15 cellular contexts compared by ENCODE assay signal in genomic region chr5:38681966-38682365, GRCh38.
DNase-seq lines count a peak whose midpoint lies in the region; ATAC-seq and TF ChIP-seq lines count a peak whose summit lies in the region.
"Had no signal": no experiment of that assay in that cellular context is flagged by ENCODE, and none has a peak within 500 bp of the region (broad histone marks: within the 10 kb centered on the region; RNA-seq: fewer than 3 reads in every experiment).

No MANE protein-coding gene starts in this region.

- H3K4me3 Mint-ChIP-seq in nephron: no peak overlapping the region
- H3K4me3 Mint-ChIP-seq: B cell; CD4-positive, alpha-beta T cell; H9 had no signal

- no peaks in the 10 kb centered on the region for H3K9me3 ChIP-seq in right atrium auricular region
- H3K9me3 ChIP-seq in OCI-LY7 (ENCODE audit: low read length): no peaks in the 10 kb centered on the region
- no peaks in the 10 kb centered on the region for H3K9me3 ChIP-seq in uterus

- POLR2A ChIA-PET in OCI-LY7 (lab: Charles Lee): no interaction called here

- peaks cover 23% of the 10 kb centered on the region for H3K4me1 Mint-ChIP-seq in nephron
- H3K4me1 Mint-ChIP-seq: B cell, H9 had no signal

- TF ChIP-seq POLR2A in uterus (IDR thresholded peaks at IDR 0.05): no peak

- no peaks in the 10 kb centered on the region for H3K79me2 ChIP-seq in OCI-LY7 (ENCODE audit: insufficient read depth, low read depth, low read length)

- H3K27me3 ChIP-seq in right atrium auricular region (no peaks in the 10 kb centered on the region), uterus (no peaks in the 10 kb centered on the region)

- H3K4me3 ChIP-seq in right atrium auricular region (no peak overlapping the region), coronary artery (peak overlapping the region; percentile 17), OCI-LY7 (ENCODE audit: low read depth, low read length, poor library complexity, severe bottlenecking) (no peak overlapping the region), uterus (no peak overlapping the region)

- intact Hi-C loops in left ventricle myocardium superior (cut with micrococcal nuclease) (no loop called here), OCI-LY7 (cut with micrococcal nuclease; ENCODE audit: unreplicated experiment) (no loop called here), uterus (cut with DNase I; ENCODE audit: low total_unique reads) (no loop called here)

- peak overlapping the region in 2 of 3 experiments; percentile 51 to 57 for H3K27ac Mint-ChIP-seq in nephron
- H3K27ac Mint-ChIP-seq: B cell; CD4-positive, alpha-beta T cell; H9 had no signal

- no peaks in the 10 kb centered on the region for H3K4me1 ChIP-seq in right atrium auricular region
- no peaks in the 10 kb centered on the region for H3K4me1 ChIP-seq in OCI-LY7 (ENCODE audit: insufficient read depth, low read length, poor library complexity, severe bottlenecking)
- no peaks in the 10 kb centered on the region for H3K4me1 ChIP-seq in uterus

- no peak overlapping the region for H2AFZ ChIP-seq in OCI-LY7 (ENCODE audit: low read length)

- BruUV-seq in OCI-LY7 (replicated peaks; lab: Mats Ljungman, UMichigan): no TSS peak

- H3K36me3 Mint-ChIP-seq in nephron (ENCODE audit: low read depth): no peaks in the 10 kb centered on the region

- H3K4me2 ChIP-seq in OCI-LY7 (ENCODE audit: low read length): no peak overlapping the region

- CTCF ChIA-PET in OCI-LY7 (lab: Charles Lee; ENCODE audit: unreplicated experiment): no interaction called here

- H3K36me3 ChIP-seq in right atrium auricular region (no peaks in the 10 kb centered on the region), OCI-LY7 (ENCODE audit: insufficient read depth, low read length) (no peaks in the 10 kb centered on the region), uterus (no peaks in the 10 kb centered on the region)

- H3K27ac ChIP-seq in right atrium auricular region (no peak overlapping the region), coronary artery (no peak overlapping the region), OCI-LY7 (ENCODE audit: low read depth, low read length, poor library complexity, severe bottlenecking) (no peak overlapping the region), uterus (no peak overlapping the region)

- TF ChIP-seq CTCF in right atrium auricular region (IDR thresholded peaks at IDR 0.05): no peak
- TF ChIP-seq CTCF in coronary artery (IDR thresholded peaks at IDR 0.05): no peak
- no peak for TF ChIP-seq CTCF in nephron (IDR thresholded peaks at IDR 0.05; ENCODE audit: unreplicated experiment in 3 of 3)
- no peak for TF ChIP-seq CTCF in OCI-LY7 (conservative IDR thresholded peaks at IDR 0.05; ENCODE audit: low read length)
- TF ChIP-seq CTCF in uterus (IDR thresholded peaks at IDR 0.05): no peak

- H4K20me1 ChIP-seq in OCI-LY7 (ENCODE audit: insufficient read depth, low read length): no peaks in the 10 kb centered on the region

- peak; percentile 17 for ATAC-seq in left ventricle myocardium superior

- H3K9me3 Mint-ChIP-seq in nephron: no peaks in the 10 kb centered on the region
- H3K9me3 Mint-ChIP-seq: CD4-positive, alpha-beta T cell; H9 had no signal

- no peaks in the 10 kb centered on the region for H3K27me3 Mint-ChIP-seq in nephron (ENCODE audit: low read depth)
- H3K27me3 Mint-ChIP-seq: B cell had no signal

- DNase-seq in left ventricle myocardium superior (no peak), right atrium auricular region (ENCODE audit: low spot score) (no peak), coronary artery (ENCODE audit: low spot score) (no peak), OCI-LY7 (ENCODE audit: low spot score) (no peak), NCI-H748 treated with DMSO at 0.1 percent for 48 hours (lab: John Stamatoyannopoulos, UW) (no peak), uterus (no peak)
- DNase-seq: ACHN; CD4-positive, alpha-beta T cell; COR-L47; DND-41; GDM1; GOT3; H9 had no signal

- no peaks in the 10 kb centered on the region for H3K9me2 ChIP-seq in OCI-LY7 (ENCODE audit: insufficient read depth, low read length)
